ENCODE assay signal across 14 cellular contexts in genomic region chr1:2104621-2105427, GRCh38. TPM values are rescaled to one million over a fixed set of nuclear protein-coding genes. Genes with fewer than 3 reads are reported as not detected.
DNase-seq lines count a peak whose midpoint lies in the region; ATAC-seq and TF ChIP-seq lines count a peak whose summit lies in the region.
"Had no signal": no experiment of that assay in that cellular context is flagged by ENCODE, and none has a peak within 500 bp of the region (broad histone marks: within the 10 kb centered on the region; RNA-seq: fewer than 3 reads in every experiment).

No MANE protein-coding gene starts in this region.

- no peak for ATAC-seq in GM21367 (IDR thresholded peaks at IDR 0.05; ENCODE audit: unreplicated experiment)

- peaks cover 5% of the 10 kb centered on the region for H3K36me3 Mint-ChIP-seq in type B pancreatic cell

- TF ChIP-seq POLR2A in suprapubic skin (IDR thresholded peaks at IDR 0.05) = no peak

- H3K27me3 ChIP-seq in WERI-Rb-1 (ENCODE audit: insufficient read depth, low read depth, severe bottlenecking) = no peaks in the 10 kb centered on the region
- no peaks in the 10 kb centered on the region for H3K27me3 ChIP-seq in suprapubic skin

- peak; percentile 11 for DNase-seq in HK-2 (ENCODE audit: unreplicated experiment)
- DNase-seq in WERI-Rb-1 = no peak
- peak; percentile 69 for DNase-seq in left kidney (ENCODE audit: low read depth, low spot score)
- no peak for DNase-seq in type B pancreatic cell (ENCODE audit: extremely low spot score, unreplicated experiment)
- DNase-seq in middle frontal gyrus (ENCODE audit: extremely low spot score, low spot score) = no peak
- DNase-seq in suprapubic skin (ENCODE audit: low spot score in 2 of 2) = no peak
- DNase-seq: DMS53; NCI-H1048; NCI-H526 treated with DMSO at 0.1 percent for 48 hours; SJCRH30; stimulated activated naive CD4-positive, alpha-beta T cell treated with Interleukin-2 at 50 U/mL for 16 hours had no signal

- 63% methylated on average over 25 of the region's 32 CpGs for WGBS in suprapubic skin

- no peak overlapping the region for H3K4me3 Mint-ChIP-seq in type B pancreatic cell
- H3K4me3 Mint-ChIP-seq: brain had no signal

- H3K4me1 ChIP-seq in suprapubic skin = no peaks in the 10 kb centered on the region
- H3K4me1 ChIP-seq: SJCRH30 had no signal

- no peak for TF ChIP-seq EP300 in suprapubic skin (IDR thresholded peaks at IDR 0.05)

- H3K27ac ChIP-seq in WERI-Rb-1 = no peak overlapping the region
- no peak overlapping the region for H3K27ac ChIP-seq in suprapubic skin
- H3K27ac ChIP-seq: epithelial cell of prostate, SJCRH30 had no signal

- H3K9me3 ChIP-seq in WERI-Rb-1 (ENCODE audit: severe bottlenecking) (no peaks in the 10 kb centered on the region), suprapubic skin (no peaks in the 10 kb centered on the region)
- H3K9me3 ChIP-seq: SJCRH30 had no signal

- no peaks in the 10 kb centered on the region for H3K27me3 Mint-ChIP-seq in type B pancreatic cell
- H3K27me3 Mint-ChIP-seq: brain had no signal

- TF ChIP-seq CTCF in WERI-Rb-1 (IDR thresholded peaks at IDR 0.05; ENCODE audit: low read depth, low read length) (peak; percentile 23; the same call in 1 of the 2 replicates), type B pancreatic cell (conservative IDR thresholded peaks at IDR 0.05) (peak; percentile 27), suprapubic skin (IDR thresholded peaks at IDR 0.05) (no peak)

- H3K27ac Mint-ChIP-seq in type B pancreatic cell = peak overlapping the region; percentile 83

- no peaks in the 10 kb centered on the region for H3K9me3 Mint-ChIP-seq in type B pancreatic cell

- H3K4me1 Mint-ChIP-seq in type B pancreatic cell (ENCODE audit: unreplicated experiment) = peaks cover 20% of the 10 kb centered on the region

- no peaks in the 10 kb centered on the region for H3K36me3 ChIP-seq in WERI-Rb-1
- peaks cover 7% of the 10 kb centered on the region for H3K36me3 ChIP-seq in suprapubic skin
- H3K36me3 ChIP-seq: SJCRH30 had no signal

- H3K4me3 ChIP-seq in WERI-Rb-1 (ENCODE audit: low read depth, low read length) (no peak overlapping the region), suprapubic skin (no peak overlapping the region)
- H3K4me3 ChIP-seq: SJCRH30 had no signal

RNA-seq across cellular contexts. Expression of gene PRKCZ, which starts 54.6 kb away (rescaled TPM):
- 33.2 and 64.4 TPM in 2 replicates for total RNA-seq in type B pancreatic cell (ENCODE audit: low replicate concordance)
- 10 to 100 TPM; 21.7 to 31.5 (median 25.4) TPM for total RNA-seq in suprapubic skin

Comparison
In these comparisons a context has a peak if more than half of its experiments do, and no peak if none do; other contexts are left out.
1. DNase-seq: peak in HK-2 (single experiment) and left kidney (single experiment); none in WERI-Rb-1 (single experiment), type B pancreatic cell (single experiment), middle frontal gyrus (single experiment) and suprapubic skin (0 of 2).
2. CTCF ChIP-seq: peak in WERI-Rb-1 (single experiment) and type B pancreatic cell (single experiment); none in suprapubic skin (0 of 2).